ENCODE assay signal across 1 cellular context in genomic region chrX:101368800-101369199, GRCh38.
TF ChIP-seq lines count a peak whose summit lies in the region.

No MANE protein-coding gene starts in this region.

TF ChIP-seq in GM12878, 131 proteins besides CTCF, POLR2A, EP300 and RAD21:
- TF ChIP-seq BACH1 (IDR thresholded peaks at IDR 0.05; ENCODE audit: borderline replicate concordance) = no peak
- no peak for TF ChIP-seq CBFB (IDR thresholded peaks at IDR 0.05; ENCODE audit: low read depth)
- no peak for TF ChIP-seq STAT1 (conservative IDR thresholded peaks at IDR 0.05)
- no peak for TF ChIP-seq POU2F2 (IDR thresholded peaks at IDR 0.05; ENCODE audit: borderline replicate concordance, low read depth, low read length)
- no peak for TF ChIP-seq TCF12 (IDR thresholded peaks at IDR 0.05; ENCODE audit: low read depth, low read length)
- no peak for TF ChIP-seq EGR1 (IDR thresholded peaks at IDR 0.05; ENCODE audit: borderline replicate concordance in 1 of 2, low read depth in 2 of 2, low read length in 2 of 2)
- TF ChIP-seq NFXL1 (IDR thresholded peaks at IDR 0.05; ENCODE audit: borderline replicate concordance) = no peak
- no peak for TF ChIP-seq STAT3 (IDR thresholded peaks at IDR 0.05; ENCODE audit: low read depth, low read length)
- no peak for TF ChIP-seq IRF5 (IDR thresholded peaks at IDR 0.05; ENCODE audit: borderline replicate concordance)
- no peak for TF ChIP-seq LARP7 (IDR thresholded peaks at IDR 0.05)
- TF ChIP-seq TARDBP (IDR thresholded peaks at IDR 0.05; ENCODE audit: borderline replicate concordance) = no peak
- TF ChIP-seq NFIC (IDR thresholded peaks at IDR 0.05; ENCODE audit: low read depth, low read length) = no peak
- TF ChIP-seq, protein P1, sequence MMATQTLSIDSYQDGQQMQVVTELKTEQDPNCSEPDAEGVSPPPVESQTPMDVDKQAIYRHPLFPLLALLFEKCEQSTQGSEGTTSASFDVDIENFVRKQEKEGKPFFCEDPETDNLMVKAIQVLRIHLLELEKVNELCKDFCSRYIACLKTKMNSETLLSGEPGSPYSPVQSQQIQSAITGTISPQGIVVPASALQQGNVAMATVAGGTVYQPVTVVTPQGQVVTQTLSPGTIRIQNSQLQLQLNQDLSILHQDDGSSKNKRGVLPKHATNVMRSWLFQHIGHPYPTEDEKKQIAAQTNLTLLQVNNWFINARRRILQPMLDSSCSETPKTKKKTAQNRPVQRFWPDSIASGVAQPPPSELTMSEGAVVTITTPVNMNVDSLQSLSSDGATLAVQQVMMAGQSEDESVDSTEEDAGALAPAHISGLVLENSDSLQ (IDR thresholded peaks at IDR 0.05) = no peak
- TF ChIP-seq, protein P2, sequence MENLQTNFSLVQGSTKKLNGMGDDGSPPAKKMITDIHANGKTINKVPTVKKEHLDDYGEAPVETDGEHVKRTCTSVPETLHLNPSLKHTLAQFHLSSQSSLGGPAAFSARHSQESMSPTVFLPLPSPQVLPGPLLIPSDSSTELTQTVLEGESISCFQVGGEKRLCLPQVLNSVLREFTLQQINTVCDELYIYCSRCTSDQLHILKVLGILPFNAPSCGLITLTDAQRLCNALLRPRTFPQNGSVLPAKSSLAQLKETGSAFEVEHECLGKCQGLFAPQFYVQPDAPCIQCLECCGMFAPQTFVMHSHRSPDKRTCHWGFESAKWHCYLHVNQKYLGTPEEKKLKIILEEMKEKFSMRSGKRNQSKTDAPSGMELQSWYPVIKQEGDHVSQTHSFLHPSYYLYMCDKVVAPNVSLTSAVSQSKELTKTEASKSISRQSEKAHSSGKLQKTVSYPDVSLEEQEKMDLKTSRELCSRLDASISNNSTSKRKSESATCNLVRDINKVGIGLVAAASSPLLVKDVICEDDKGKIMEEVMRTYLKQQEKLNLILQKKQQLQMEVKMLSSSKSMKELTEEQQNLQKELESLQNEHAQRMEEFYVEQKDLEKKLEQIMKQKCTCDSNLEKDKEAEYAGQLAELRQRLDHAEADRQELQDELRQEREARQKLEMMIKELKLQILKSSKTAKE (IDR thresholded peaks at IDR 0.05; ENCODE audit: low read depth, poor library complexity, severe bottlenecking) = no peak
